23 cellular contexts compared by ENCODE assay signal in the genomic region with DNA sequence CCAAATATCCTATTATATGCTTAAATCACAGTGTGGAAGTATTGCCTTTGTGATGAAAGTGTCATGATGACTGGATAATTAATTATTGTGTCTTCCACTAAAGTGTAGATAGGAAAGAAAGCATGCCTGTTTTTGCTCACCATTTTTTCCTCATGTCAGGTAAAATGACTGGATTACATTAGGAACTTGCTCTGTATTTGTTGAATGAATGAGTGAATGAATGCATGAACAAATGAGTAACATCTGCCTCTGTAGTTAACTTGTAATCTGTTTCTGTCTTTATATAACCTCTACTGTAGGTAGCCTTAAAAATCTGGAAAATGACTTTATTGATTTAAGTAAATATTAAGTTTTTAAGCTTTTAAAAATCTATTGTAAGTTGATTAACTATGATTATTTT. TPM values are rescaled to one million over a fixed set of nuclear protein-coding genes. Genes with fewer than 3 reads are reported as not detected.
A peak's percentile ranks its signal among the peaks of the same experiment; 100 is the strongest.
DNase-seq lines count a peak whose midpoint lies in the region; ATAC-seq and TF ChIP-seq lines count a peak whose summit lies in the region.
"Had no signal": no experiment of that assay in that cellular context is flagged by ENCODE, and none has a peak within 500 bp of the region (broad histone marks: within the 10 kb centered on the region; RNA-seq: fewer than 3 reads in every experiment).

No MANE protein-coding gene starts in this region.

- H2AFZ ChIP-seq in DND-41 (ENCODE audit: low read depth, low read length), result peak overlapping the region; percentile 20; the same call in 1 of the 2 replicates
- H2AFZ ChIP-seq: hepatocyte had no signal

- no peaks in the 10 kb centered on the region for H3K27me3 ChIP-seq in CD4-positive, alpha-beta memory T cell (ENCODE audit: insufficient read depth, low read length)
- no peaks in the 10 kb centered on the region for H3K27me3 ChIP-seq in DND-41 (ENCODE audit: insufficient read depth, low read length, poor library complexity)
- H3K27me3 ChIP-seq: breast epithelium, foreskin keratinocyte, hepatocyte, sigmoid colon, upper lobe of left lung had no signal

- H3K27me3 Mint-ChIP-seq in CD4-positive, alpha-beta memory T cell, result no peaks in the 10 kb centered on the region
- H3K27me3 Mint-ChIP-seq in activated CD4-positive, alpha-beta memory T cell treated with anti-CD3 and anti-CD28 coated beads for 36 hours, result no peaks in the 10 kb centered on the region
- no peaks in the 10 kb centered on the region for H3K27me3 Mint-ChIP-seq in effector memory CD8-positive, alpha-beta T cell

- CTCF ChIA-PET in CD4-positive, alpha-beta memory T cell (lab: Charles Lee; ENCODE audit: partially characterized antibody), result interaction anchor here (0.8 to 8.9 kb wide), 8 partner anchors 11 to 110 kb away, joined by 3 to 93 read pairs (median 4); no protein-coding TSS in a partner anchor
- CTCF ChIA-PET in activated CD4-positive, alpha-beta memory T cell treated with anti-CD3 and anti-CD28 coated beads for 36 hours (lab: Charles Lee), result interaction anchor here (1.2 to 2.4 kb wide), 5 partner anchors 13 to 170 kb away, joined by 3 to 13 read pairs (median 4); no protein-coding TSS in a partner anchor

- intact Hi-C loops in CD4-positive, alpha-beta memory T cell (cut with micrococcal nuclease), result loop anchor here (1.0 to 5.0 kb wide), 2 partner anchors 9 to 479 kb away; partner anchors contain the start of gene NEK7
- intact Hi-C loops in activated CD4-positive, alpha-beta memory T cell treated with anti-CD3 and anti-CD28 coated beads for 36 hours (cut with micrococcal nuclease), result loop anchor here (1.0 kb wide), 1 partner anchor 9 kb away; no protein-coding TSS in a partner anchor

- H4K20me1 ChIP-seq in DND-41 (ENCODE audit: insufficient read depth, low read length), result no peaks in the 10 kb centered on the region

- no peak overlapping the region for H3K4me2 ChIP-seq in DND-41 (ENCODE audit: insufficient read depth, low read length)
- H3K4me2 ChIP-seq: hepatocyte had no signal

- ATAC-seq in DND-41 (ENCODE audit: insufficient read depth, low read depth), result no peak
- ATAC-seq in effector memory CD8-positive, alpha-beta T cell (replicated peaks), result no peak
- ATAC-seq: foreskin keratinocyte, Right ventricle myocardium inferior had no signal

- H3K79me2 ChIP-seq in DND-41 (ENCODE audit: insufficient read depth, low read length), result peaks cover 21% of the 10 kb centered on the region
- H3K79me2 ChIP-seq: hepatocyte, parathyroid adenoma had no signal

- H3K4me3 ChIP-seq in CD4-positive, alpha-beta memory T cell (ENCODE audit: low read length in 2 of 2), result no peak overlapping the region
- no peak overlapping the region for H3K4me3 ChIP-seq in DND-41 (ENCODE audit: low read depth in 1 of 2, low read length in 2 of 2)
- H3K4me3 ChIP-seq: breast epithelium, hepatocyte, lung, sigmoid colon, upper lobe of left lung had no signal

- no peaks in the 10 kb centered on the region for H3K9me3 ChIP-seq in CD4-positive, alpha-beta memory T cell (ENCODE audit: control insufficient read depth in 1 of 2, low read length in 2 of 2)
- peaks cover 3% of the 10 kb centered on the region for H3K9me3 ChIP-seq in DND-41 (ENCODE audit: insufficient read depth, low read length, severe bottlenecking)
- H3K9me3 ChIP-seq: breast epithelium, sigmoid colon, upper lobe of left lung had no signal

- POLR2A ChIA-PET in CD4-positive, alpha-beta memory T cell (lab: Charles Lee; ENCODE audit: partially characterized antibody), result interaction anchor here (0.6 to 13.2 kb wide), 23 partner anchors 9 to 874 kb away, joined by 3 to 494 read pairs (median 5); no protein-coding TSS in a partner anchor
- POLR2A ChIA-PET in activated CD4-positive, alpha-beta memory T cell treated with anti-CD3 and anti-CD28 coated beads for 36 hours (lab: Charles Lee), result interaction anchor here (0.7 to 7.7 kb wide), 8 partner anchors 9 to 47 kb away, joined by 3 to 107 read pairs (median 32); no protein-coding TSS in a partner anchor

- TF ChIP-seq CTCF in DND-41 (IDR thresholded peaks at IDR 0.05; ENCODE audit: borderline replicate concordance, extremely low read depth, low read length, poor library complexity, severe bottlenecking), result no peak

- H3K9me3 Mint-ChIP-seq in CD4-positive, alpha-beta memory T cell, result peaks cover 0 to 3% (median under 1%) of the 10 kb centered on the region in 8 donors
- no peaks in the 10 kb centered on the region for H3K9me3 Mint-ChIP-seq in activated CD4-positive, alpha-beta memory T cell treated with anti-CD3 and anti-CD28 coated beads for 36 hours
- peaks cover 6 to 7% of the 10 kb centered on the region in 2 donors for H3K9me3 Mint-ChIP-seq in effector memory CD8-positive, alpha-beta T cell

- no peak for DNase-seq in CD4-positive, alpha-beta memory T cell
- DNase-seq in DND-41 (no peak), putamen (ENCODE audit: low spot score) (no peak), mucosa of gallbladder (ENCODE audit: low spot score) (no peak)
- no peak for DNase-seq in activated CD4-positive, alpha-beta memory T cell treated with anti-CD3 and anti-CD28 coated beads for 36 hours
- DNase-seq in effector memory CD8-positive, alpha-beta T cell, result no peak
- DNase-seq in effector CD8-positive, alpha-beta T cell (lab: John Stamatoyannopoulos, UW), result no peak
- DNase-seq: activated CD4-positive, CD25-positive, alpha-beta regulatory T cell; activated CD8-positive, alpha-beta memory T cell treated with anti-CD3 and anti-CD28 coated beads, Interleukin-2, amount 50 U/mL, for 48 hours; foreskin keratinocyte; H7; kidney; NCI-H1417 treated with DMSO at 0.1 percent for 48 hours; NCI-H524 treated with DMSO at 0.1 percent for 48 hours; sigmoid colon; upper lobe of left lung had no signal

- H3K27ac ChIP-seq in CD4-positive, alpha-beta memory T cell (ENCODE audit: low read depth, low read length), result peak overlapping the region; percentile 83
- H3K27ac ChIP-seq in DND-41 (ENCODE audit: low read length), result no peak overlapping the region
- H3K27ac ChIP-seq: breast epithelium, epithelial cell of prostate, foreskin keratinocyte, hepatocyte, parathyroid adenoma, sigmoid colon had no signal

- no peak overlapping the region for H3K9ac ChIP-seq in DND-41 (ENCODE audit: low read depth, low read length)
- H3K9ac ChIP-seq: parathyroid adenoma had no signal

- H3K36me3 Mint-ChIP-seq in CD4-positive, alpha-beta memory T cell, result peaks cover 11 to 14% of the 10 kb centered on the region in 2 donors
- H3K36me3 Mint-ChIP-seq in activated CD4-positive, alpha-beta memory T cell treated with anti-CD3 and anti-CD28 coated beads for 36 hours, result peaks cover 19% of the 10 kb centered on the region
- peaks cover 32% of the 10 kb centered on the region for H3K36me3 Mint-ChIP-seq in effector memory CD8-positive, alpha-beta T cell (ENCODE audit: insufficient read depth)

- H3K4me3 Mint-ChIP-seq in CD4-positive, alpha-beta memory T cell, result peak overlapping the region in 6 of 8 donors; percentile 18 to 95 (median 53)
- H3K4me3 Mint-ChIP-seq in activated CD4-positive, alpha-beta memory T cell treated with anti-CD3 and anti-CD28 coated beads for 36 hours, result no peak overlapping the region
- peak overlapping the region in 1 of 2 donors; percentile 94 for H3K4me3 Mint-ChIP-seq in effector memory CD8-positive, alpha-beta T cell

- peaks cover 73% of the 10 kb centered on the region for H3K4me1 ChIP-seq in CD4-positive, alpha-beta memory T cell (ENCODE audit: insufficient read depth, low read length)
- H3K4me1 ChIP-seq in DND-41 (ENCODE audit: insufficient read depth, low read length), result peaks cover 29% of the 10 kb centered on the region
- H3K4me1 ChIP-seq: breast epithelium, foreskin keratinocyte, parathyroid adenoma, sigmoid colon, upper lobe of left lung had no signal

- peak overlapping the region; percentile 71 to 97 (median 95) for H3K27ac Mint-ChIP-seq in CD4-positive, alpha-beta memory T cell
- H3K27ac Mint-ChIP-seq in activated CD4-positive, alpha-beta memory T cell treated with anti-CD3 and anti-CD28 coated beads for 36 hours, result peak overlapping the region; percentile 98
- peak overlapping the region; percentile 91 to 97 for H3K27ac Mint-ChIP-seq in effector memory CD8-positive, alpha-beta T cell

- peaks cover 50 to 63% (median 55%) of the 10 kb centered on the region in 4 donors for H3K4me1 Mint-ChIP-seq in CD4-positive, alpha-beta memory T cell
- peaks cover 68% of the 10 kb centered on the region for H3K4me1 Mint-ChIP-seq in activated CD4-positive, alpha-beta memory T cell treated with anti-CD3 and anti-CD28 coated beads for 36 hours (ENCODE audit: low read depth)
- peaks cover 40 to 52% of the 10 kb centered on the region in 2 donors for H3K4me1 Mint-ChIP-seq in effector memory CD8-positive, alpha-beta T cell (ENCODE audit: low read depth in 2 of 2)

- no peaks in the 10 kb centered on the region for H3K36me3 ChIP-seq in CD4-positive, alpha-beta memory T cell (ENCODE audit: insufficient read depth, low read length)
- no peaks in the 10 kb centered on the region for H3K36me3 ChIP-seq in DND-41 (ENCODE audit: insufficient read depth, low read length)
- H3K36me3 ChIP-seq: breast epithelium, sigmoid colon, upper lobe of left lung had no signal

RNA-seq across cellular contexts. Expression of gene PTPRC, which starts 2.9 kb away (rescaled TPM):
- total RNA-seq in CD4-positive, alpha-beta memory T cell, result 100 to 1,000 TPM; 974 to 987 TPM
- polyA plus RNA-seq in CD4-positive, alpha-beta memory T cell, result 1,000 to 10,000 TPM in 1 of 2 donors, 100 to 1,000 TPM in 1; 915 to 1,019 TPM
- 100 to 1,000 TPM; 495 to 503 TPM for total RNA-seq in activated CD4-positive, alpha-beta memory T cell treated with anti-CD3 and anti-CD28 coated beads for 36 hours
- total RNA-seq in mucosa of gallbladder, result 29.8 TPM
- total RNA-seq: foreskin keratinocyte, G401, H7 had no signal
- polyA plus RNA-seq: foreskin keratinocyte, hepatocyte had no signal

Comparison
In these comparisons a context has a peak if more than half of its experiments do, and no peak if none do; other contexts are left out.
1. RNA of gene PTPRC, which starts 2.9 kb away (total RNA-seq): 974 to 987 TPM in CD4-positive, alpha-beta memory T cell and 495 to 503 TPM in activated CD4-positive, alpha-beta memory T cell treated with anti-CD3 and anti-CD28 coated beads for 36 hours; 29.8 TPM in mucosa of gallbladder (single experiment); every median in the first group is over 10 times any median in the second.
2. Peak in every context shown above with its lines, with median percentiles within 50 percentile points of each other: H3K27ac Mint-ChIP-seq.